Comparison of ENCODE assay signal across 23 cellular contexts in the genomic region with DNA sequence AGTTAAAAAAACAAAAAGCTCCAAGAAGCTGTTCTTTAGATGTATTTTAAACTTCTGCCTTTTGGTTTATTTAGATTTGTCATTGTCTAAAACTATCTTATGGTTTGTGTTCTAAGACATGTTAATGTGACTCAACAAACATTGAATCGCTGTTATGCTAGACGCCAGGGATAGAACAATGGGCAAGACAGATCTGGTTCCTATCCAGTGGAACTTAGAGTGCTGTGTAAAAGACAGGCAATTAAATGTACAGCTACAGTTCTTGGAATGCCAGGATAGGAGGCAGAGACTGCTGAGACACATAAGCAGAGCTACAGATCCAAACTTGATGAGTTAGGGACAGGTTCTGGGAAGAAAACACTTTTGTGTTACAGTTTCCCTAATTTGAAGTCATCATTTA. TPM values are rescaled to one million over a fixed set of nuclear protein-coding genes. Genes with fewer than 3 reads are reported as not detected.
DNase-seq lines count a peak whose midpoint lies in the region; ATAC-seq, FAIRE-seq and TF ChIP-seq lines count a peak whose summit lies in the region.
"Had no signal": no experiment of that assay in that cellular context is flagged by ENCODE, and none has a peak within 500 bp of the region (broad histone marks: within the 10 kb centered on the region; RNA-seq: fewer than 3 reads in every experiment).

No MANE protein-coding gene starts in this region.

- H3K4me1 ChIP-seq in A549 = no peaks in the 10 kb centered on the region
- H3K4me1 ChIP-seq: BLaER1, vagina had no signal

- H3K27ac ChIP-seq in A549 = no peak overlapping the region
- H3K27ac ChIP-seq: BLaER1, vagina had no signal

- H3K36me3 Mint-ChIP-seq in effector memory CD8-positive, alpha-beta T cell (ENCODE audit: insufficient read depth) = peaks cover 11% of the 10 kb centered on the region

- no peak overlapping the region for H3K4me3 Mint-ChIP-seq in effector memory CD8-positive, alpha-beta T cell
- H3K4me3 Mint-ChIP-seq: activated CD8-positive, alpha-beta memory T cell treated with anti-CD3 and anti-CD28 coated beads, Interleukin-2, amount 10 ng/mL, durations not matched to agents 7 days and 5 days; central memory CD8-positive, alpha-beta T cell; mesothelial cell of epicardium; nephron progenitor cell had no signal

- POLR2A ChIA-PET in A549 (lab: Yijun Ruan, JAX) = no interaction called here

- TF ChIP-seq RAD21 in A549 (conservative IDR thresholded peaks at IDR 0.05 in 1 of 2, IDR thresholded peaks at IDR 0.05 in 1 of 2) = no peak

- TF ChIP-seq POLR2A in A549 (IDR thresholded peaks at IDR 0.05; ENCODE audit: low read length) = no peak

- no peaks in the 10 kb centered on the region for H3K9me3 ChIP-seq in A549
- H3K9me3 ChIP-seq: BLaER1, vagina had no signal

- FAIRE-seq in A549 (lab: Jason Lieb, UNC) = peak; percentile 43
- FAIRE-seq: K562 had no signal

- WGBS in A549 (ENCODE audit: missing lambda C conversion rate) = 74% methylated on average over 2 of the region's 2 CpGs

- peaks cover 0 to 2% of the 10 kb centered on the region in 2 donors for H3K4me1 Mint-ChIP-seq in effector memory CD8-positive, alpha-beta T cell (ENCODE audit: low read depth in 2 of 2)
- H3K4me1 Mint-ChIP-seq: central memory CD8-positive, alpha-beta T cell had no signal

- no peak overlapping the region for H3K4me2 ChIP-seq in A549
- H3K4me2 ChIP-seq: BLaER1 had no signal

- no peaks in the 10 kb centered on the region for H3K9me3 Mint-ChIP-seq in effector memory CD8-positive, alpha-beta T cell
- H3K9me3 Mint-ChIP-seq: activated T-helper 2 cell treated with anti-CD3 and anti-CD28 coated beads, Interferon-gamma antibody, Interleukin-2, Interleukin-4, amounts not matched to agents 10 μg/mL and 5 μg/mL and 100 μg/mL, durations not matched to agents 14 hours and 24 hours and 36 hours; central memory CD8-positive, alpha-beta T cell; mesothelial cell of epicardium; nephron progenitor cell had no signal

- CTCF ChIA-PET in A549 (lab: Yijun Ruan, JAX) = no interaction called here

- no peak for TF ChIP-seq EP300 in A549 (IDR thresholded peaks at IDR 0.05)

- no peak for ATAC-seq in A549
- ATAC-seq in GM19328 (IDR thresholded peaks at IDR 0.05; ENCODE audit: unreplicated experiment) = no peak
- no peak for ATAC-seq in effector memory CD8-positive, alpha-beta T cell (replicated peaks)
- ATAC-seq: activated CD8-positive, alpha-beta memory T cell treated with anti-CD3 and anti-CD28 coated beads, Interleukin-2, amount 10 ng/mL, durations not matched to agents 7 days and 5 days; HCT116; K562 had no signal

- no peak overlapping the region for H3K27ac Mint-ChIP-seq in effector memory CD8-positive, alpha-beta T cell
- H3K27ac Mint-ChIP-seq: activated CD8-positive, alpha-beta memory T cell treated with anti-CD3 and anti-CD28 coated beads, Interleukin-2, amount 10 ng/mL, durations not matched to agents 7 days and 5 days; activated T-helper 2 cell treated with anti-CD3 and anti-CD28 coated beads, Interferon-gamma antibody, Interleukin-2, Interleukin-4, amounts not matched to agents 10 μg/mL and 5 μg/mL and 100 μg/mL, durations not matched to agents 14 hours and 24 hours and 36 hours; mesothelial cell of epicardium; nephron progenitor cell had no signal

- TF ChIP-seq CTCF in A549 (IDR thresholded peaks at IDR 0.05) (no peak), cardiac fibroblast (IDR thresholded peaks at IDR 0.05; ENCODE audit: low read depth, low read length) (no peak)

- no peak for DNase-seq in A549 (ENCODE audit: low read depth in 1 of 2, low spot score in 1 of 2)
- DNase-seq in NCI-H69 (lab: John Stamatoyannopoulos, UW) = peak; percentile 28
- peak; percentile 47 to 69 for DNase-seq in cardiac fibroblast (ENCODE audit: low read depth in 2 of 2)
- peak; percentile 10 for DNase-seq in iris pigment epithelial cell (ENCODE audit: low read depth)
- DNase-seq in NCI-H524 treated with DMSO at 0.1 percent for 48 hours (lab: John Stamatoyannopoulos, UW) = no peak
- DNase-seq in effector memory CD8-positive, alpha-beta T cell = no peak
- no peak for DNase-seq in GM03348 (ENCODE audit: low spot score)
- DNase-seq: activated CD4-positive, alpha-beta T cell treated with anti-CD3 and anti-CD28 coated beads for 48 hours; activated CD8-positive, alpha-beta memory T cell treated with anti-CD3 and anti-CD28 coated beads, Interleukin-2, amount 10 ng/mL, durations not matched to agents 7 days and 5 days; Calu3; MV-4-11; NCI-H1694 treated with DMSO at 0.1 percent for 48 hours; nephron progenitor cell; retina; SW 1271 had no signal

- H3K4me3 ChIP-seq in A549 = no peak overlapping the region
- no peak overlapping the region for H3K4me3 ChIP-seq in cardiac fibroblast (replicated peaks in 1 of 2; ENCODE audit: low read depth in 2 of 2, low read length in 2 of 2)
- H3K4me3 ChIP-seq: BLaER1, K562, vagina had no signal

- H3K27me3 Mint-ChIP-seq in effector memory CD8-positive, alpha-beta T cell = no peaks in the 10 kb centered on the region
- H3K27me3 Mint-ChIP-seq: activated CD8-positive, alpha-beta memory T cell treated with anti-CD3 and anti-CD28 coated beads, Interleukin-2, amount 10 ng/mL, durations not matched to agents 7 days and 5 days; central memory CD8-positive, alpha-beta T cell had no signal

TF ChIP-seq in A549, 52 proteins besides CTCF, POLR2A, EP300 and RAD21:
- TF ChIP-seq, protein P1, sequence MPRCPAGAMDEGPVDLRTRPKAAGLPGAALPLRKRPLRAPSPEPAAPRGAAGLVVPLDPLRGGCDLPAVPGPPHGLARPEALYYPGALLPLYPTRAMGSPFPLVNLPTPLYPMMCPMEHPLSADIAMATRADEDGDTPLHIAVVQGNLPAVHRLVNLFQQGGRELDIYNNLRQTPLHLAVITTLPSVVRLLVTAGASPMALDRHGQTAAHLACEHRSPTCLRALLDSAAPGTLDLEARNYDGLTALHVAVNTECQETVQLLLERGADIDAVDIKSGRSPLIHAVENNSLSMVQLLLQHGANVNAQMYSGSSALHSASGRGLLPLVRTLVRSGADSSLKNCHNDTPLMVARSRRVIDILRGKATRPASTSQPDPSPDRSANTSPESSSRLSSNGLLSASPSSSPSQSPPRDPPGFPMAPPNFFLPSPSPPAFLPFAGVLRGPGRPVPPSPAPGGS (IDR thresholded peaks at IDR 0.05) = no peak
- TF ChIP-seq RNF2 (IDR thresholded peaks at IDR 0.05; ENCODE audit: borderline replicate concordance, low read depth) = no peak
- no peak for TF ChIP-seq ZSCAN20 (CRISPR knock-in tag; IDR thresholded peaks at IDR 0.05)
- TF ChIP-seq HDAC2 (IDR thresholded peaks at IDR 0.05) = no peak
- TF ChIP-seq RCOR1 (IDR thresholded peaks at IDR 0.05; ENCODE audit: low read depth, low read length) = no peak
- no peak for TF ChIP-seq CEBPB (IDR thresholded peaks at IDR 0.05)
- TF ChIP-seq JUNB (IDR thresholded peaks at IDR 0.05) = no peak
- TF ChIP-seq EHF (CRISPR knock-in tag; IDR thresholded peaks at IDR 0.05) = no peak
- TF ChIP-seq CBX2 (IDR thresholded peaks at IDR 0.05; ENCODE audit: borderline replicate concordance, low read depth) = no peak
- no peak for TF ChIP-seq GATA3 (IDR thresholded peaks at IDR 0.05; ENCODE audit: borderline replicate concordance)
- TF ChIP-seq TP53 (CRISPR knock-in tag; IDR thresholded peaks at IDR 0.05) = no peak
- no peak for TF ChIP-seq CBX8 (IDR thresholded peaks at IDR 0.05)
- TF ChIP-seq KDM5A (IDR thresholded peaks at IDR 0.05) = no peak
- no peak for TF ChIP-seq HES2 (IDR thresholded peaks at IDR 0.05)
- TF ChIP-seq BHLHE40 (IDR thresholded peaks at IDR 0.05; ENCODE audit: low read depth, low read length) = no peak

RNA-seq across cellular contexts. Expression of gene LYRM7, which starts 22.4 kb away (rescaled TPM):
- polyA plus RNA-seq in A549 (2011; rRNA removed) (4.6 and 6.2 TPM in 2 replicates), A549 (2017; fragmentation: RNase III; extraction: RNeasy Plus Mini Kit Qiagen cat#74134 plus additional on column Dnase treatment) (8.9 to 11.1 TPM (median 9.1 TPM) in 3 replicates)
- polyA plus RNA-seq in A549 (2012; cell fraction: cytosol; rRNA removed) = 1.2 and 1.4 TPM in 2 replicates
- 0.26 and 0.69 TPM in 2 replicates for polyA plus RNA-seq in A549 (2012; cell fraction: nucleus; rRNA removed)
- 0.88 and 1.5 TPM in 2 replicates for polyA minus RNA-seq in A549 (2011; rRNA and poly(A)+ RNA removed)

RNA-seq across cellular contexts. Expression of gene HINT1, which starts 28.1 kb away (rescaled TPM):
- 873 and 1,252 TPM in 2 replicates for polyA plus RNA-seq in A549 (2011; rRNA removed)
- polyA plus RNA-seq in A549 (2012; cell fraction: cytosol; rRNA removed) = 523 and 606 TPM in 2 replicates
- 196 and 221 TPM in 2 replicates for polyA plus RNA-seq in A549 (2012; cell fraction: nucleus; rRNA removed)
- 806 to 876 TPM (median 832 TPM) in 3 replicates for polyA plus RNA-seq in A549 (2017; fragmentation: RNase III; extraction: RNeasy Plus Mini Kit Qiagen cat#74134 plus additional on column Dnase treatment)
- polyA minus RNA-seq in A549 (2011; rRNA and poly(A)+ RNA removed) = 155 and 215 TPM in 2 replicates

Comparison
In these comparisons a context has a peak if more than half of its experiments do, and no peak if none do; other contexts are left out.
1. DNase-seq: peak in NCI-H69 (single experiment), cardiac fibroblast (2 of 2) and iris pigment epithelial cell (single experiment); none in A549 (0 of 2), NCI-H524 treated with DMSO at 0.1 percent for 48 hours (single experiment), effector memory CD8-positive, alpha-beta T cell (0 of 3) and GM03348 (single experiment).